8 cellular contexts compared by ENCODE assay signal in genomic region chr14:89915114-89915878, GRCh38. TPM values are rescaled to one million over a fixed set of nuclear protein-coding genes. Genes with fewer than 3 reads are reported as not detected.
DNase-seq lines count a peak whose midpoint lies in the region; ATAC-seq, FAIRE-seq and TF ChIP-seq lines count a peak whose summit lies in the region.

No MANE protein-coding gene starts in this region.

- H3K36me3 ChIP-seq in astrocyte (ENCODE audit: insufficient read depth, low read length), result no peaks in the 10 kb centered on the region

- no peaks in the 10 kb centered on the region for H3K9me3 Mint-ChIP-seq in astrocyte (ENCODE audit: unreplicated experiment)

- H2AFZ ChIP-seq in astrocyte (ENCODE audit: low read depth, low read length), result no peak overlapping the region

- no peak for ATAC-seq in GM18520 (IDR thresholded peaks at IDR 0.05; ENCODE audit: unreplicated experiment)

- DNase-seq in NOMO-1 (lab: John Stamatoyannopoulos, UW; ENCODE audit: unreplicated experiment in 2 of 2) (peak; percentile 26 to 53), NOMO-1 treated with dmso at 0.1 percent for 144 hours (lab: John Stamatoyannopoulos, UW; ENCODE audit: unreplicated experiment) (no peak), NCI-H1694 (lab: John Stamatoyannopoulos, UW) (peak; percentile 93), T-helper 22 cell (ENCODE audit: low read depth) (peak; percentile 12), astrocyte (ENCODE audit: low read depth) (peak; percentile 37), hippocampal formation (lab: John Stamatoyannopoulos, UW) (peak; percentile 42 to 72)
- DNase-seq in stimulated activated CD4-positive, alpha-beta T cell treated with anti-CD3 and anti-CD28 coated beads, Interleukin-12 subunit alpha, Interleukin-12 subunit beta, amount 100 ng/mL, for 4 hours, result peak; percentile 42

- peak; percentile 99 for TF ChIP-seq CTCF in astrocyte (IDR thresholded peaks at IDR 0.05; ENCODE audit: insufficient read depth, low read depth, low read length)

- H3K9me3 ChIP-seq in astrocyte (ENCODE audit: insufficient read depth, low read depth, low read length), result no peaks in the 10 kb centered on the region

- peak; percentile 64 for FAIRE-seq in astrocyte (lab: Jason Lieb, UNC)

- H3K27me3 Mint-ChIP-seq in astrocyte (ENCODE audit: low read depth, unreplicated experiment), result no peaks in the 10 kb centered on the region

- peaks cover 30% of the 10 kb centered on the region for H3K4me1 ChIP-seq in astrocyte (ENCODE audit: insufficient read depth, low read length)

- no peaks in the 10 kb centered on the region for H3K79me2 ChIP-seq in astrocyte (ENCODE audit: insufficient read depth, low read length)

- H3K4me3 ChIP-seq in astrocyte (ENCODE audit: insufficient read depth, low read depth, low read length), result no peak overlapping the region

- H3K27ac ChIP-seq in astrocyte (ENCODE audit: low read depth, low read length), result peak overlapping the region; percentile 77

- peaks cover 26% of the 10 kb centered on the region for H3K4me1 Mint-ChIP-seq in astrocyte (ENCODE audit: low read depth, unreplicated experiment)

- H3K36me3 Mint-ChIP-seq in astrocyte (ENCODE audit: low read depth, unreplicated experiment), result no peaks in the 10 kb centered on the region

- peak overlapping the region; percentile 21 for H3K4me2 ChIP-seq in astrocyte (ENCODE audit: low read length)

- peak overlapping the region; percentile 65 for H3K9ac ChIP-seq in astrocyte (ENCODE audit: low read length)

- no peak overlapping the region for H3K4me3 Mint-ChIP-seq in astrocyte (ENCODE audit: unreplicated experiment)

- no peaks in the 10 kb centered on the region for H3K27me3 ChIP-seq in astrocyte (ENCODE audit: insufficient read depth, low read length)

- H3K27ac Mint-ChIP-seq in astrocyte (ENCODE audit: unreplicated experiment), result no peak overlapping the region

- H4K20me1 ChIP-seq in astrocyte (ENCODE audit: insufficient read depth, low read length), result no peaks in the 10 kb centered on the region

RNA-seq across cellular contexts. Expression of gene EFCAB11, which starts 39.2 kb away (rescaled TPM):
- 7.5 and 7.6 TPM in 2 replicates for total RNA-seq in astrocyte

RNA-seq across cellular contexts. Expression of gene TDP1, which starts 40.4 kb away (rescaled TPM):
- 16.7 and 17.0 TPM in 2 replicates for total RNA-seq in astrocyte
